8 cellular contexts compared by ENCODE assay signal in genomic region chr14:104094709-104095425, GRCh38. TPM values are rescaled to one million over a fixed set of nuclear protein-coding genes. Genes with fewer than 3 reads are reported as not detected.
DNase-seq lines count a peak whose midpoint lies in the region; ATAC-seq and TF ChIP-seq lines count a peak whose summit lies in the region.

No MANE protein-coding gene starts in this region.

- CTCF ChIA-PET in A673 (lab: Charles Lee), result interaction anchor here (0.5 to 0.6 kb wide), 2 partner anchors 15 to 474 kb away, joined by 6 to 7 read pairs; no protein-coding TSS in a partner anchor

- peak; percentile 97 for TF ChIP-seq CTCF in A673 (conservative IDR thresholded peaks at IDR 0.05; ENCODE audit: low read depth, low read length)
- TF ChIP-seq CTCF in esophagus muscularis mucosa (IDR thresholded peaks at IDR 0.05), result peak; percentile 54 to 84 (median 71)
- peak; percentile 93 for TF ChIP-seq CTCF in neural progenitor cell (IDR thresholded peaks at IDR 0.05)
- peak; percentile 84 to 91 (median 85) for TF ChIP-seq CTCF in testis (IDR thresholded peaks at IDR 0.05)

- peaks cover 3% of the 10 kb centered on the region for H3K27me3 Mint-ChIP-seq in neural progenitor cell (ENCODE audit: insufficient read depth, low read depth)

- peaks cover 8% of the 10 kb centered on the region for H3K4me1 ChIP-seq in A673 (ENCODE audit: insufficient read depth, low read length, poor library complexity, severe bottlenecking)
- H3K4me1 ChIP-seq in esophagus muscularis mucosa, result peaks cover 0 to 6% (median 2%) of the 10 kb centered on the region in 4 donors
- peaks cover 3% of the 10 kb centered on the region for H3K4me1 ChIP-seq in neural progenitor cell
- no peaks in the 10 kb centered on the region for H3K4me1 ChIP-seq in testis

- POLR2A ChIA-PET in A673 (lab: Charles Lee; ENCODE audit: low non-redundant PET), result no interaction called here

- intact Hi-C loops in A673 (cut with micrococcal nuclease; ENCODE audit: unreplicated experiment) (loop anchor here (5.0 kb wide), 1 partner anchor 547 kb away; no protein-coding TSS in a partner anchor), esophagus muscularis mucosa (cut with DNase I) (loop anchor here (5.0 to 10.0 kb wide), 2 partner anchors 470 to 542 kb away; no protein-coding TSS in a partner anchor), testis (cut with DNase I; ENCODE audit: low total_unique reads) (no loop called here)

- no peak for TF ChIP-seq EP300 in esophagus muscularis mucosa (IDR thresholded peaks at IDR 0.05)

- peak overlapping the region; percentile 99 for H2AFZ ChIP-seq in neural progenitor cell (replicated peaks)

- no peak overlapping the region for H3K4me2 ChIP-seq in neural progenitor cell

- ATAC-seq in HG03378 (IDR thresholded peaks at IDR 0.05; ENCODE audit: unreplicated experiment), result no peak

- no TSS peak for BruUV-seq in A673 (replicated peaks; lab: Mats Ljungman, UMichigan)

- H3K9ac ChIP-seq in neural progenitor cell, result no peak overlapping the region

- H3K9me3 ChIP-seq in A673 (ENCODE audit: low read depth, low read length, poor library complexity, severe bottlenecking) (no peaks in the 10 kb centered on the region), esophagus muscularis mucosa (no peaks in the 10 kb centered on the region), neural progenitor cell (ENCODE audit: low read depth) (no peaks in the 10 kb centered on the region), testis (no peaks in the 10 kb centered on the region)

- H4K20me1 ChIP-seq in neural progenitor cell (ENCODE audit: low read depth), result no peaks in the 10 kb centered on the region

- H3K4me3 Mint-ChIP-seq in neural progenitor cell, result no peak overlapping the region

- TF ChIP-seq POLR2A in esophagus muscularis mucosa (IDR thresholded peaks at IDR 0.05; ENCODE audit: low read depth) (no peak), testis (IDR thresholded peaks at IDR 0.05) (no peak)

- peak; percentile 79 for DNase-seq in A673 (ENCODE audit: low spot score)
- DNase-seq in GM19240 (ENCODE audit: insufficient read length, low spot score), result peak; percentile 70
- DNase-seq in NOMO-1 treated with DMSO at 0.1 percent for 48 hours (lab: John Stamatoyannopoulos, UW; ENCODE audit: unreplicated experiment), result peak; percentile 22
- DNase-seq in activated T-cell treated with anti-CD3 and anti-CD28 coated beads for 48 hours (ENCODE audit: low read depth), result peak; percentile 75
- DNase-seq in esophagus muscularis mucosa (ENCODE audit: extremely low spot score), result no peak
- DNase-seq in neural progenitor cell (ENCODE audit: low spot score), result peak; percentile 82
- DNase-seq in testis, result peak; percentile 82

- H3K27ac Mint-ChIP-seq in neural progenitor cell, result no peak overlapping the region

- H3F3A ChIP-seq in neural progenitor cell (ENCODE audit: low read depth), result no peaks in the 10 kb centered on the region

- H3K4me3 ChIP-seq in A673 (ENCODE audit: low read depth, low read length, poor library complexity, severe bottlenecking) (no peak overlapping the region), esophagus muscularis mucosa (no peak overlapping the region), neural progenitor cell (no peak overlapping the region), testis (no peak overlapping the region)

- H3K27me3 ChIP-seq in A673 (replicated peaks; ENCODE audit: insufficient read depth, low read depth, low read length, poor library complexity), result no peaks in the 10 kb centered on the region
- peaks cover 0 to 59% (median 6%) of the 10 kb centered on the region in 4 donors for H3K27me3 ChIP-seq in esophagus muscularis mucosa
- H3K27me3 ChIP-seq in neural progenitor cell, result no peaks in the 10 kb centered on the region
- H3K27me3 ChIP-seq in testis, result no peaks in the 10 kb centered on the region

- H3K27ac ChIP-seq in A673 (ENCODE audit: low read depth, low read length, poor library complexity, severe bottlenecking), result no peak overlapping the region
- no peak overlapping the region for H3K27ac ChIP-seq in esophagus muscularis mucosa (replicated peaks in 1 of 4)
- H3K27ac ChIP-seq in neural progenitor cell, result no peak overlapping the region
- H3K27ac ChIP-seq in testis, result no peak overlapping the region

- H3K9me3 Mint-ChIP-seq in neural progenitor cell, result no peaks in the 10 kb centered on the region

- H3K36me3 Mint-ChIP-seq in neural progenitor cell, result no peaks in the 10 kb centered on the region

- H3K4me1 Mint-ChIP-seq in neural progenitor cell, result peaks cover 2% of the 10 kb centered on the region

- H3K36me3 ChIP-seq in A673 (ENCODE audit: insufficient read depth, low read length, poor library complexity, severe bottlenecking) (no peaks in the 10 kb centered on the region), esophagus muscularis mucosa (peaks cover 0 to 4% (median 0%) of the 10 kb centered on the region in 4 donors), neural progenitor cell (no peaks in the 10 kb centered on the region), testis (ENCODE audit: low read depth, missing control alignments) (no peaks in the 10 kb centered on the region)

- WGBS in esophagus muscularis mucosa, result 82% methylated on average over 15 of the region's 35 CpGs
- WGBS in testis, 2 donors, result 58 to 79% methylated on average over 11 to 22 of the region's 35 CpGs

- no peaks in the 10 kb centered on the region for H3K79me2 ChIP-seq in neural progenitor cell (ENCODE audit: low read depth)

RNA-seq across cellular contexts. Expression of gene ASPG, which starts 9.4 kb away (rescaled TPM):
- total RNA-seq in A673 (2021), result not detected in 2 replicates
- under 1 TPM in 3 of 4 donors, not detected in 1; 0.33 to 0.75 (median 0.45) TPM for total RNA-seq in esophagus muscularis mucosa
- total RNA-seq in neural progenitor cell (ENCODE audit: low replicate concordance), result 0.87 and 1.2 TPM in 2 replicates
- total RNA-seq in testis, result 1 to 10 TPM; 2.7 to 3.7 TPM
- polyA plus RNA-seq in testis (ENCODE audit: insufficient read depth, low read depth, low replicate concordance), result 3.3 TPM

RNA-seq across cellular contexts. Expression of gene KIF26A, which starts 43.5 kb away (rescaled TPM):
- total RNA-seq in A673 (2021) (11.5 and 16.0 TPM in 2 replicates), esophagus muscularis mucosa (1 to 10 TPM; 4.6 to 7.2 (median 5.6) TPM), neural progenitor cell (ENCODE audit: low replicate concordance) (6.1 and 40.2 TPM in 2 replicates), testis (10 to 100 TPM; 18.3 to 21.2 TPM)
- 5.6 TPM for polyA plus RNA-seq in testis (ENCODE audit: insufficient read depth, low read depth, low replicate concordance)
